ENCODE assay signal across 8 cellular contexts in the genomic region with DNA sequence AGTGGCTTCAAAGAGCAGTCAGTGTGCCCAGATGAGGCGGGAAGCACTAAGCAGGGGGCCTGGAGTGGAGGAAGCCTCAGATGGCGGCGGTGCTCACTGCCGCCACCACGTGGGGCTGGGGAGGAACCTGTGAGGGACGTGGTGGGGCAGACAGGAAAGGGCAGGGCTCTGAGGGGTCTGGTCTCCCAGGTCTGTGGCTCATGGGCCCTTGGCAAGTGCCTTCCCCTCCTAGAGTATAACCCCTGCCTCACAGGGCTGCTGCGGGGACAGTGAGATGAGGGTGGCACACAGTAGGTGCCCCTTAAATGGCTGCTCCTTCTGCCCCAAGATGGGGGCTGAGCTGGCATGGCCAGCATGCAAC. TPM values are rescaled to one million over a fixed set of nuclear protein-coding genes. Genes with fewer than 3 reads are reported as not detected.
DNase-seq lines count a peak whose midpoint lies in the region; ATAC-seq and TF ChIP-seq lines count a peak whose summit lies in the region.

No MANE protein-coding gene starts in this region.

- H3K9me2 ChIP-seq in PC-3 (replicated peaks; ENCODE audit: low read length) = no peaks in the 10 kb centered on the region

- no peak overlapping the region for H3K4me3 ChIP-seq in AG09309 (ENCODE audit: control insufficient read depth, low read depth, low read length)
- no peak overlapping the region for H3K4me3 ChIP-seq in PC-3 (ENCODE audit: low read length)

- H3K36me3 ChIP-seq in PC-3 (ENCODE audit: low read depth, low read length) = no peaks in the 10 kb centered on the region

- no peak for DNase-seq in AG09309 (ENCODE audit: low read depth)
- DNase-seq in PC-3 = peak; percentile 22
- no peak for DNase-seq in foreskin keratinocyte
- DNase-seq in posterior cingulate gyrus = no peak
- no peak for DNase-seq in immature natural killer cell
- DNase-seq in NCI-H526 treated with DMSO at 0.1 percent for 48 hours (lab: John Stamatoyannopoulos, UW) = no peak

- TF ChIP-seq CTCF in AG09309 (IDR thresholded peaks at IDR 0.05; ENCODE audit: control insufficient read depth, insufficient read depth, low read depth, low read length, missing control alignments) = peak; percentile 50
- TF ChIP-seq CTCF in PC-3 (conservative IDR thresholded peaks at IDR 0.05; ENCODE audit: low read depth, low read length) = peak; percentile 58
- TF ChIP-seq CTCF in foreskin keratinocyte (conservative IDR thresholded peaks at IDR 0.05) = peak; percentile 70

- H3K27ac ChIP-seq in PC-3 (ENCODE audit: low read length) = no peak overlapping the region
- no peak overlapping the region for H3K27ac ChIP-seq in foreskin keratinocyte

- no peaks in the 10 kb centered on the region for H3K79me2 ChIP-seq in PC-3 (ENCODE audit: low read length)

- BruUV-seq in PC-3 (replicated peaks; lab: Mats Ljungman, UMichigan) = no TSS peak

- no peaks in the 10 kb centered on the region for H3K4me1 ChIP-seq in PC-3 (ENCODE audit: insufficient read depth, low read length)
- no peaks in the 10 kb centered on the region for H3K4me1 ChIP-seq in foreskin keratinocyte

- H3K27me3 Mint-ChIP-seq in immature natural killer cell (ENCODE audit: low read depth in 3 of 3) = peaks cover 2 to 12% (median 4%) of the 10 kb centered on the region in 3 donors

- no peaks in the 10 kb centered on the region for H3K36me3 Mint-ChIP-seq in immature natural killer cell

- H3K4me3 Mint-ChIP-seq in immature natural killer cell = no peak overlapping the region

- peak; percentile 69 for ATAC-seq in GM19351 (IDR thresholded peaks at IDR 0.05; ENCODE audit: unreplicated experiment)
- ATAC-seq in PC-3 = peak; percentile 60; the same call in 1 of the 2 replicates
- ATAC-seq in foreskin keratinocyte = peak; percentile 52
- no peak for ATAC-seq in HG02610 (IDR thresholded peaks at IDR 0.05; ENCODE audit: unreplicated experiment)

- H2AFZ ChIP-seq in PC-3 (ENCODE audit: low read length) = 0 out of 2 replicates have a peak overlapping the region, but pooled peaks have one; percentile 53

- no peak overlapping the region for H3K27ac Mint-ChIP-seq in immature natural killer cell

- H3K27me3 ChIP-seq in PC-3 (ENCODE audit: low read length) = no peaks in the 10 kb centered on the region
- peaks cover 74% of the 10 kb centered on the region for H3K27me3 ChIP-seq in foreskin keratinocyte

- H3K9ac ChIP-seq in PC-3 (ENCODE audit: low read length) = no peak overlapping the region

- no peaks in the 10 kb centered on the region for H3K9me3 ChIP-seq in PC-3 (ENCODE audit: low read length)

- intact Hi-C loops in PC-3 (cut with micrococcal nuclease) = no loop called here
- intact Hi-C loops in posterior cingulate gyrus (cut with DNase I) = no loop called here

- H3F3A ChIP-seq in PC-3 (ENCODE audit: low read length, unreplicated experiment) = no peaks in the 10 kb centered on the region

- H3K4me1 Mint-ChIP-seq in immature natural killer cell = no peaks in the 10 kb centered on the region

- no peaks in the 10 kb centered on the region for H4K20me1 ChIP-seq in PC-3 (ENCODE audit: low read length)

- CTCF ChIA-PET in PC-3 (lab: Charles Lee) = no interaction called here

- POLR2A ChIA-PET in PC-3 (lab: Charles Lee; ENCODE audit: unreplicated experiment) = no interaction called here

- H3K4me2 ChIP-seq in PC-3 (ENCODE audit: low read length) = no peak overlapping the region

- H3K9me3 Mint-ChIP-seq in immature natural killer cell = no peaks in the 10 kb centered on the region

RNA-seq across cellular contexts. Expression of gene NR5A1, which starts 26.6 kb away (rescaled TPM):
- total RNA-seq in PC-3 (2014; rRNA removed) (not detected in 2 replicates), foreskin keratinocyte (not detected in 2 replicates)
- polyA plus RNA-seq in foreskin keratinocyte (not detected in 2 replicates), immature natural killer cell (not detected)

RNA-seq across cellular contexts. Expression of gene ADGRD2, which starts 30.4 kb away (rescaled TPM):
- total RNA-seq in PC-3 (2014; rRNA removed) (not detected in 2 replicates), foreskin keratinocyte (0.07 TPM in 1 of 2 replicates, not detected in the other)
- polyA plus RNA-seq in foreskin keratinocyte (0.04 and 0.11 TPM in 2 replicates), immature natural killer cell (not detected)
